19 cellular contexts compared by ENCODE assay signal in the genomic region with DNA sequence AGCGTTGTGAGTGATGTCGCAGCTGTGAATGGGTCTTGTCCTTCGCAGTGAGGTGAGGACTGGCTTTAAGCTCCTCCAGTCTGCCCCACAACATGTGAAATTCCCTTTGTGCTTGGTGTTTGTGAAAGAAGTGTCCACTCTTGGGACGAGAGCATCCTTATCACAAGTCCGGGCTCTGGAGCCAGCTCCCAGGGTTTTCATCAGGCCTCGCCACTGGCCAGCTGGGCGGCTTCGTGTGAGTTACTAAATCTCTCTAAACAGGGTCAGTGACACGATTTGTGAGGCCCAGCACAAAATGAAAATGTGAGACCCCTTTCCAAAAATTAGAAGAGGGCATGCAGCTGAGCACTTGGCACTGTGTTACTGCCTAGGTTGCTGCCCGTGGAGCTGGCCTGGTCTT.
DNase-seq lines count a peak whose midpoint lies in the region; ATAC-seq and TF ChIP-seq lines count a peak whose summit lies in the region.
"Had no signal": no experiment of that assay in that cellular context is flagged by ENCODE, and none has a peak within 500 bp of the region (broad histone marks: within the 10 kb centered on the region; RNA-seq: fewer than 3 reads in every experiment).

No MANE protein-coding gene starts in this region.

- peak overlapping the region; percentile 36 for H3K27ac ChIP-seq in left ventricle myocardium inferior (replicated peaks)
- H3K27ac ChIP-seq in mesenchymal stem cell (ENCODE audit: low read length, poor library complexity, severe bottlenecking) = no peak overlapping the region
- no peak overlapping the region for H3K27ac ChIP-seq in neural progenitor cell
- H3K27ac ChIP-seq: GM23248 had no signal

- H4K91ac ChIP-seq in mesenchymal stem cell (ENCODE audit: low read length) = no peak overlapping the region

- TF ChIP-seq CTCF in left ventricle myocardium inferior (IDR thresholded peaks at IDR 0.05; ENCODE audit: borderline replicate concordance) (no peak), neural progenitor cell (IDR thresholded peaks at IDR 0.05) (no peak)

- H3K4me3 ChIP-seq in left ventricle myocardium inferior = no peak overlapping the region
- no peak overlapping the region for H3K4me3 ChIP-seq in mesenchymal stem cell (ENCODE audit: insufficient read depth in 1 of 2, low read depth in 1 of 2, low read length in 2 of 2)
- H3K4me3 ChIP-seq in neural progenitor cell = no peak overlapping the region
- H3K4me3 ChIP-seq: GM12878, GM23248, HAP-1 had no signal

- H3K4me1 ChIP-seq in left ventricle myocardium inferior = peaks cover 14% of the 10 kb centered on the region
- no peaks in the 10 kb centered on the region for H3K4me1 ChIP-seq in mesenchymal stem cell (ENCODE audit: control insufficient read depth, insufficient read depth, low read depth, low read length)
- H3K4me1 ChIP-seq in neural progenitor cell = no peaks in the 10 kb centered on the region
- H3K4me1 ChIP-seq: HAP-1 had no signal

- 88% methylated on average over 10 of the region's 10 CpGs for WGBS in mesenchymal stem cell

- H2BK15ac ChIP-seq in mesenchymal stem cell (ENCODE audit: low read depth, poor library complexity, severe bottlenecking) = no peak overlapping the region

- no peaks in the 10 kb centered on the region for H3K36me3 ChIP-seq in left ventricle myocardium inferior
- H3K36me3 ChIP-seq in mesenchymal stem cell (ENCODE audit: control insufficient read depth in 1 of 2, insufficient read depth in 2 of 2, low read depth in 1 of 2, low read length in 2 of 2) = no peaks in the 10 kb centered on the region
- no peaks in the 10 kb centered on the region for H3K36me3 ChIP-seq in neural progenitor cell
- H3K36me3 ChIP-seq: HAP-1 had no signal

- no peak overlapping the region for H3K18ac ChIP-seq in mesenchymal stem cell (ENCODE audit: low read depth in 1 of 2, low read length in 2 of 2)

- H4K8ac ChIP-seq in mesenchymal stem cell (ENCODE audit: low read length) = no peak overlapping the region

- H3K14ac ChIP-seq in mesenchymal stem cell (ENCODE audit: low read length in 2 of 2) = no peak overlapping the region

- peaks cover 2% of the 10 kb centered on the region for H3K36me3 Mint-ChIP-seq in neural progenitor cell
- H3K36me3 Mint-ChIP-seq: CD4-positive, CD25-positive, alpha-beta regulatory T cell; CD8-positive, alpha-beta memory T cell had no signal

- intact Hi-C loops in left ventricle myocardium inferior (cut with micrococcal nuclease) (no loop called here), Right ventricle myocardium superior (cut with DNase I) (loop anchor here (10.0 kb wide), 1 partner anchor 485 kb away; no protein-coding TSS in a partner anchor)

- H3K9ac ChIP-seq in mesenchymal stem cell (ENCODE audit: low read length) (no peak overlapping the region), neural progenitor cell (no peak overlapping the region)
- H3K9ac ChIP-seq: GM23248 had no signal

- H3K4ac ChIP-seq in mesenchymal stem cell (ENCODE audit: low read depth in 1 of 2, low read length in 2 of 2) = no peak overlapping the region

- H3K9me3 ChIP-seq in left ventricle myocardium inferior (replicated peaks) (no peaks in the 10 kb centered on the region), mesenchymal stem cell (ENCODE audit: control insufficient read depth, low read length) (no peaks in the 10 kb centered on the region), neural progenitor cell (ENCODE audit: low read depth) (no peaks in the 10 kb centered on the region)
- H3K9me3 ChIP-seq: HAP-1 had no signal

- peak overlapping the region; percentile 21 to 75 for H2BK12ac ChIP-seq in mesenchymal stem cell (ENCODE audit: low read length in 2 of 2)

- peaks cover 10% of the 10 kb centered on the region for H3K4me1 Mint-ChIP-seq in neural progenitor cell

- H3K4me2 ChIP-seq in mesenchymal stem cell (ENCODE audit: low read length, poor library complexity, severe bottlenecking) (no peak overlapping the region), neural progenitor cell (no peak overlapping the region)

- H4K20me1 ChIP-seq in neural progenitor cell (ENCODE audit: low read depth) = no peaks in the 10 kb centered on the region

- H3K4me3 Mint-ChIP-seq in neural progenitor cell = no peak overlapping the region
- H3K4me3 Mint-ChIP-seq: B cell; CD4-positive, CD25-positive, alpha-beta regulatory T cell; CD8-positive, alpha-beta memory T cell had no signal

- peak overlapping the region; percentile 29 for H3K27ac Mint-ChIP-seq in neural progenitor cell
- H3K27ac Mint-ChIP-seq: B cell; CD4-positive, CD25-positive, alpha-beta regulatory T cell; CD8-positive, alpha-beta memory T cell had no signal

- H3K23ac ChIP-seq in mesenchymal stem cell (ENCODE audit: low read length in 2 of 2) = no peak overlapping the region

- H2AK5ac ChIP-seq in mesenchymal stem cell (ENCODE audit: low read length, severe bottlenecking) = no peak overlapping the region

- DNase-seq in left ventricle myocardium inferior = no peak
- no peak for DNase-seq in Right ventricle myocardium superior
- no peak for DNase-seq in mesenchymal stem cell
- DNase-seq in neural progenitor cell (ENCODE audit: low spot score) = no peak
- no peak for DNase-seq in NCI-H1105 (lab: John Stamatoyannopoulos, UW)
- DNase-seq: C1 segment of cervical spinal cord; CD4-positive, CD25-positive, alpha-beta regulatory T cell; CD8-positive, alpha-beta memory T cell; COR-L47; DMS 273 treated with DMSO at 0.1 percent for 48 hours; DMS53; DND-41; EL; GM23248 had no signal

- no peaks in the 10 kb centered on the region for H3K79me2 ChIP-seq in neural progenitor cell (ENCODE audit: low read depth)

- H3F3A ChIP-seq in neural progenitor cell (ENCODE audit: low read depth) = no peaks in the 10 kb centered on the region

- no peaks in the 10 kb centered on the region for H3K27me3 ChIP-seq in left ventricle myocardium inferior (ENCODE audit: low read depth)
- no peaks in the 10 kb centered on the region for H3K27me3 ChIP-seq in mesenchymal stem cell (ENCODE audit: control insufficient read depth in 1 of 2, insufficient read depth in 1 of 2, low read length in 2 of 2)
- no peaks in the 10 kb centered on the region for H3K27me3 ChIP-seq in neural progenitor cell

- ATAC-seq in Right ventricle myocardium superior (ENCODE audit: poor library complexity) (no peak), GM19467 (IDR thresholded peaks at IDR 0.05; ENCODE audit: unreplicated experiment) (no peak)
- ATAC-seq: GM12878, HepG2 had no signal

- no peak overlapping the region for H2AFZ ChIP-seq in mesenchymal stem cell (ENCODE audit: low read depth, low read length)
- no peak overlapping the region for H2AFZ ChIP-seq in neural progenitor cell (replicated peaks)
- H2AFZ ChIP-seq: GM23248 had no signal

- H3K79me1 ChIP-seq in mesenchymal stem cell (replicated peaks; ENCODE audit: low read length, poor library complexity, severe bottlenecking) = no peaks in the 10 kb centered on the region

- H3K9me3 Mint-ChIP-seq in neural progenitor cell = peaks cover 17% of the 10 kb centered on the region

- no peak overlapping the region for H2BK5ac ChIP-seq in mesenchymal stem cell (ENCODE audit: low read depth, low read length, poor library complexity, severe bottlenecking)

- H3K27me3 Mint-ChIP-seq in neural progenitor cell (ENCODE audit: insufficient read depth, low read depth) = peaks cover 11% of the 10 kb centered on the region

- no peak overlapping the region for H2BK120ac ChIP-seq in mesenchymal stem cell (ENCODE audit: low read depth, low read length)
